In the genomic region with DNA sequence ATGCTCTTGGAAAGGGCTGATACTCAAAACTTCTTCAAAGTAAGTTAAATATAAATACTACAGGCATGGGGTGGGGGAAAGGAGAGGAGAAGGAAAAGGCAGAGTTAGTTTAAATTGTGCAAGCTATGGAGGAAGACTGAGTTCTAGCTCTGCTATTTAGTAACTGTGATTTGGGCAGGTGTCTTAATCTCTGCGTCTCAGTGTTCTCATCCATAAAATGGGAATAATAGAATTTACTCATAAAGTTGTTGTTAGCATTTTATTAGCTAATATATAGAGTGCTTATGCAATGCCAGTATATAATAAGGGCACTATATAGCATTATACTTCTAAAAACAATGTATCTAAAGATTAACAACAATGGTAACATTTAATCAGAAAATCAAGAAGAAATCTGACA, we compare ENCODE assay signal across 29 cellular contexts.
"Had no signal": no experiment of that assay in that cellular context is flagged by ENCODE, and none has a peak within 500 bp of the region (broad histone marks: within the 10 kb centered on the region; RNA-seq: fewer than 3 reads in every experiment).

No MANE protein-coding gene starts in this region.

- DNase-seq: stimulated activated CD4-positive, alpha-beta T cell treated with anti-CD3 and anti-CD28 coated beads, Interleukin-2, amount 100 ng/mL, for 48 hours; stimulated activated CD4-positive, alpha-beta T cell treated with anti-CD3 and anti-CD28 coated beads, Interleukin-4, amount 100 ng/mL, for 1 hour; stimulated activated CD4-positive, alpha-beta T cell treated with anti-CD3 and anti-CD28 coated beads, Interleukin-4, amount 100 ng/mL, for 24 hours; stimulated activated CD4-positive, alpha-beta T cell treated with anti-CD3 and anti-CD28 coated beads, Interleukin-4, amount 100 ng/mL, for 4 hours; stimulated activated CD8-positive, alpha-beta memory T cell treated with anti-CD3 and anti-CD28 coated beads, Interleukin-4, amount 100 ng/mL, for 48 hours; stimulated activated naive B cell treated with anti-CD40 and anti-IgM and Interleukin-4, amounts not matched to agents 10 μg/mL and 1 μg/mL and 100 μg/mL, for 72 hours; stimulated activated naive CD4-positive, alpha-beta T cell; stimulated activated naive CD4-positive, alpha-beta T cell treated with Interleukin-2 at 50 U/mL for 16 hours; stimulated activated naive CD8-positive, alpha-beta T cell treated with anti-CD3 and anti-CD28 coated beads, Interleukin-15, amount 100 ng/mL, for 72 hours; stimulated activated naive CD8-positive, alpha-beta T cell treated with anti-CD3 and anti-CD28 coated beads, Interleukin-15, Interleukin-2, amounts not matched to agents 100 U/mL and 50 U/mL, for 24 hours; stomach; substantia nigra; testis; thyroid gland; tibial artery; transverse colon; trophoblast cell; upper lobe of left lung; upper lobe of right lung; uterus had no signal

- H3K36me3 Mint-ChIP-seq: stimulated activated effector memory CD8-positive, alpha-beta T cell treated with anti-CD3 and anti-CD28 coated beads, Interleukin-12 subunit alpha, Interleukin-12 subunit beta, amount 100 ng/mL, for 72 hours; stimulated activated memory B cell treated with anti-CD40 and anti-IgM and Interleukin-4, amounts not matched to agents 10 μg/mL and 1 μg/mL and 100 μg/mL, for 72 hours; type B pancreatic cell had no signal

- FAIRE-seq: urothelium cell line had no signal

- H3K36me3 ChIP-seq: stomach, suprapubic skin, thoracic aorta, thyroid gland, tibial artery, tibial nerve, transverse colon, upper lobe of left lung, upper lobe of right lung, uterus, vagina had no signal

- H3K27ac ChIP-seq: stomach, suprapubic skin, testis, thoracic aorta, thyroid gland, tibial artery, tibial nerve, transverse colon, upper lobe of left lung, upper lobe of right lung, uterus, vagina had no signal

- H3K4me1 Mint-ChIP-seq: stimulated activated memory B cell treated with anti-CD40 and anti-IgM and Interleukin-4, amounts not matched to agents 10 μg/mL and 1 μg/mL and 100 μg/mL, for 72 hours; stimulated activated naive B cell treated with anti-CD40 and anti-IgM and Interleukin-4, amounts not matched to agents 10 μg/mL and 1 μg/mL and 100 μg/mL, for 72 hours had no signal

- H3K27me3 Mint-ChIP-seq: stimulated activated memory B cell treated with anti-CD40 and anti-IgM and Interleukin-4, amounts not matched to agents 10 μg/mL and 1 μg/mL and 100 μg/mL, for 72 hours had no signal

- ATAC-seq: stimulated activated effector memory CD8-positive, alpha-beta T cell treated with anti-CD3 and anti-CD28 coated beads, Interleukin-12 subunit alpha, Interleukin-12 subunit beta, amount 100 ng/mL, for 72 hours; stimulated activated memory B cell treated with anti-CD40 and anti-IgM and Interleukin-4, amounts not matched to agents 10 μg/mL and 1 μg/mL and 100 μg/mL, for 72 hours; stimulated activated naive B cell treated with anti-CD40 and anti-IgM and Interleukin-4, amounts not matched to agents 10 μg/mL and 1 μg/mL and 100 μg/mL, for 72 hours; stimulated activated naive CD8-positive, alpha-beta T cell treated with anti-CD3 and anti-CD28 coated beads, Interleukin-15, amount 100 ng/mL, for 72 hours; stimulated activated naive CD8-positive, alpha-beta T cell treated with anti-CD3 and anti-CD28 coated beads, Interleukin-15, Interleukin-2, amounts not matched to agents 100 U/mL and 50 U/mL, for 24 hours; upper lobe of right lung had no signal

- H3K9me3 ChIP-seq: stomach, suprapubic skin, testis, thoracic aorta, thyroid gland, tibial artery, tibial nerve, transverse colon, upper lobe of left lung, upper lobe of right lung, uterus, vagina had no signal

- H3K4me1 ChIP-seq: thyroid gland, tibial artery, transverse colon, uterus had no signal

- H3K4me3 ChIP-seq: stomach, suprapubic skin, testis, thoracic aorta, thyroid gland, tibial artery, tibial nerve, transverse colon, upper lobe of left lung, upper lobe of right lung, uterus, vagina had no signal

- H3K27ac Mint-ChIP-seq: stimulated activated effector memory CD8-positive, alpha-beta T cell treated with anti-CD3 and anti-CD28 coated beads, Interleukin-12 subunit alpha, Interleukin-12 subunit beta, amount 100 ng/mL, for 72 hours; stimulated activated memory B cell treated with anti-CD40 and anti-IgM and Interleukin-4, amounts not matched to agents 10 μg/mL and 1 μg/mL and 100 μg/mL, for 72 hours; stimulated activated naive B cell treated with anti-CD40 and anti-IgM and Interleukin-4, amounts not matched to agents 10 μg/mL and 1 μg/mL and 100 μg/mL, for 72 hours; stimulated activated naive CD8-positive, alpha-beta T cell treated with anti-CD3 and anti-CD28 coated beads, Interleukin-15, amount 100 ng/mL, for 72 hours; stimulated activated naive CD8-positive, alpha-beta T cell treated with anti-CD3 and anti-CD28 coated beads, Interleukin-15, Interleukin-2, amounts not matched to agents 100 ng/mL and 50 ng/mL, for 24 hours; type B pancreatic cell had no signal

- H3K4me3 Mint-ChIP-seq: stimulated activated effector memory CD8-positive, alpha-beta T cell treated with anti-CD3 and anti-CD28 coated beads, Interleukin-12 subunit alpha, Interleukin-12 subunit beta, amount 100 ng/mL, for 72 hours; stimulated activated memory B cell treated with anti-CD40 and anti-IgM and Interleukin-4, amounts not matched to agents 10 μg/mL and 1 μg/mL and 100 μg/mL, for 72 hours; stimulated activated naive B cell treated with anti-CD40 and anti-IgM and Interleukin-4, amounts not matched to agents 10 μg/mL and 1 μg/mL and 100 μg/mL, for 72 hours; stimulated activated naive CD8-positive, alpha-beta T cell treated with anti-CD3 and anti-CD28 coated beads, Interleukin-15, amount 100 ng/mL, for 72 hours; stimulated activated naive CD8-positive, alpha-beta T cell treated with anti-CD3 and anti-CD28 coated beads, Interleukin-15, Interleukin-2, amounts not matched to agents 100 ng/mL and 50 ng/mL, for 24 hours; type B pancreatic cell had no signal

- H3K27me3 ChIP-seq: stomach, suprapubic skin, testis, thyroid gland, tibial artery, tibial nerve, transverse colon, upper lobe of left lung, upper lobe of right lung, uterus, vagina had no signal
